ENCODE assay signal across 22 cellular contexts in genomic region chr6:22349528-22349927, GRCh38. TPM values are rescaled to one million over a fixed set of nuclear protein-coding genes. Genes with fewer than 3 reads are reported as not detected.
DNase-seq lines count a peak whose midpoint lies in the region; ATAC-seq, FAIRE-seq and TF ChIP-seq lines count a peak whose summit lies in the region.
"Had no signal": no experiment of that assay in that cellular context is flagged by ENCODE, and none has a peak within 500 bp of the region (broad histone marks: within the 10 kb centered on the region; RNA-seq: fewer than 3 reads in every experiment).

No MANE protein-coding gene starts in this region.

- peak; percentile 45; the same call in 1 of the 3 replicates for ATAC-seq in DND-41 (ENCODE audit: insufficient read depth, low read depth)
- ATAC-seq in IMR-90 (ENCODE audit: low read depth): no peak
- no peak for ATAC-seq in K562
- ATAC-seq in HG03280 (IDR thresholded peaks at IDR 0.05; ENCODE audit: unreplicated experiment): no peak
- ATAC-seq in HG03571 (IDR thresholded peaks at IDR 0.05; ENCODE audit: unreplicated experiment): no peak
- ATAC-seq: GM23338 had no signal

- no peak for TF ChIP-seq EP300 in K562 (IDR thresholded peaks at IDR 0.05; ENCODE audit: low read length)

- no peaks in the 10 kb centered on the region for H3K79me2 ChIP-seq in DND-41 (ENCODE audit: insufficient read depth, low read length)
- no peaks in the 10 kb centered on the region for H3K79me2 ChIP-seq in K562 (ENCODE audit: control insufficient read depth, insufficient read depth, low read length)

- in situ Hi-C loops in IMR-90 (cut with MboI; ENCODE audit: low sequenced_read_pairs) (no loop called here), K562 (cut with MboI) (no loop called here)

- H3K36me3 ChIP-seq in DND-41 (ENCODE audit: insufficient read depth, low read length) (no peaks in the 10 kb centered on the region), IMR-90 (ENCODE audit: control insufficient read depth, insufficient read depth, low read length) (no peaks in the 10 kb centered on the region), K562 (ENCODE audit: control insufficient read depth, insufficient read depth, low read length) (no peaks in the 10 kb centered on the region), small intestine (ENCODE audit: control insufficient read depth in 2 of 2, insufficient read depth in 2 of 2, low read length in 2 of 2) (no peaks in the 10 kb centered on the region)
- H3K36me3 ChIP-seq: BE2C had no signal

- no peak overlapping the region for H3K14ac ChIP-seq in IMR-90 (replicated peaks; ENCODE audit: low read depth, low read length)

- CTCF ChIA-PET in IMR-90 (lab: Yijun Ruan, JAX): interaction anchor here (0.6 kb wide), 1 partner anchor 967 kb away, joined by 3 read pairs; no protein-coding TSS in a partner anchor
- CTCF ChIA-PET in K562 (lab: Yijun Ruan, JAX; ENCODE audit: low intra/inter-chr PET ratio): no interaction called here

- BruUV-seq in IMR-90 (replicated peaks; lab: Mats Ljungman, UMichigan) (no TSS peak), K562 (replicated peaks; lab: Mats Ljungman, UMichigan) (TSS peak; percentile 68)

- H3K23ac ChIP-seq in IMR-90 (ENCODE audit: low read depth, low read length): no peak overlapping the region

- DNase-seq in DND-41: no peak
- no peak for DNase-seq in IMR-90
- DNase-seq in K562 (ENCODE audit: extremely low read depth in 1 of 4, low spot score in 3 of 4): no peak
- no peak for DNase-seq in small intestine
- DNase-seq in SHP77 (lab: John Stamatoyannopoulos, UW): no peak
- DNase-seq: BE2C; C1 segment of cervical spinal cord; CD4-positive, CD25-positive, alpha-beta regulatory T cell; CD8-positive, alpha-beta memory T cell; DMS 273 treated with DMSO at 0.1 percent for 48 hours; HCEC 1CT; HFFc6; KBM-7 had no signal

- no peak overlapping the region for H3K18ac ChIP-seq in IMR-90 (ENCODE audit: low read depth, low read length)

- TF ChIP-seq POLR2A in IMR-90 (IDR thresholded peaks at IDR 0.05; ENCODE audit: low read depth, low read length): no peak
- no peak for TF ChIP-seq POLR2A in K562 (conservative IDR thresholded peaks at IDR 0.05)

- dilution Hi-C loops in IMR-90 (cut with HindIII; ENCODE audit: low sequenced_read_pairs, unreplicated experiment): no loop called here

- H3K9me3 ChIP-seq in DND-41 (ENCODE audit: insufficient read depth, low read length, severe bottlenecking) (no peaks in the 10 kb centered on the region), IMR-90 (ENCODE audit: control insufficient read depth, insufficient read depth, low read length) (no peaks in the 10 kb centered on the region), K562 (replicated peaks; ENCODE audit: control insufficient read depth, insufficient read depth, low read depth, low read length) (no peaks in the 10 kb centered on the region), small intestine (ENCODE audit: control insufficient read depth, low read depth) (no peaks in the 10 kb centered on the region)
- H3K9me3 ChIP-seq: BE2C had no signal

- no peak overlapping the region for H4K91ac ChIP-seq in IMR-90 (ENCODE audit: insufficient read depth, low read depth, low read length)

- H3K9me1 ChIP-seq in IMR-90 (ENCODE audit: insufficient read depth, low read length): no peaks in the 10 kb centered on the region
- H3K9me1 ChIP-seq in K562 (ENCODE audit: control insufficient read depth, insufficient read depth, low read length): no peaks in the 10 kb centered on the region

- TF ChIP-seq RAD21 in IMR-90 (IDR thresholded peaks at IDR 0.05; ENCODE audit: low read length) (no peak), K562 (CRISPR knock-in tag; conservative IDR thresholded peaks at IDR 0.05 in 1 of 2, IDR thresholded peaks at IDR 0.05 in 1 of 2) (no peak)

- H3K4me3 ChIP-seq in DND-41 (ENCODE audit: low read depth in 1 of 2, low read length in 2 of 2): no peak overlapping the region
- H3K4me3 ChIP-seq in IMR-90 (ENCODE audit: insufficient read depth, low read depth, low read length): no peak overlapping the region
- no peak overlapping the region for H3K4me3 ChIP-seq in K562
- no peak overlapping the region for H3K4me3 ChIP-seq in small intestine (ENCODE audit: low read depth in 1 of 2, low read length in 2 of 2)
- H3K4me3 ChIP-seq: GM23338 had no signal

- H2AFZ ChIP-seq in DND-41 (ENCODE audit: low read depth, low read length) (no peak overlapping the region), IMR-90 (replicated peaks; ENCODE audit: low read length, poor library complexity) (no peak overlapping the region), K562 (ENCODE audit: low read depth, low read length) (no peak overlapping the region)

- no peak overlapping the region for H4K5ac ChIP-seq in IMR-90 (ENCODE audit: low read depth, low read length)

- no peak for FAIRE-seq in K562 (lab: Jason Lieb, UNC)
- peak; percentile 23 for FAIRE-seq in small intestine (lab: Jason Lieb, UNC)
- FAIRE-seq: G401.6, GM12891, H54 had no signal

- H2AK9ac ChIP-seq in IMR-90 (replicated peaks; ENCODE audit: low read depth, low read length, poor library complexity): no peak overlapping the region

- intact Hi-C loops in IMR-90 (cut with micrococcal nuclease): no loop called here
- intact Hi-C loops in K562 (cut with micrococcal nuclease): no loop called here

- no peaks in the 10 kb centered on the region for H4K20me1 ChIP-seq in DND-41 (ENCODE audit: insufficient read depth, low read length)
- H4K20me1 ChIP-seq in IMR-90 (ENCODE audit: insufficient read depth, low read length): no peaks in the 10 kb centered on the region
- no peaks in the 10 kb centered on the region for H4K20me1 ChIP-seq in K562 (replicated peaks; ENCODE audit: control insufficient read depth, insufficient read depth, low read length)

- no peak overlapping the region for H3K9ac ChIP-seq in DND-41 (ENCODE audit: low read depth, low read length)
- no peak overlapping the region for H3K9ac ChIP-seq in IMR-90 (ENCODE audit: low read depth, low read length)
- no peak overlapping the region for H3K9ac ChIP-seq in K562 (ENCODE audit: insufficient read depth in 1 of 2, low read depth in 2 of 2, low read length in 2 of 2)

- no peaks in the 10 kb centered on the region for H3K79me1 ChIP-seq in IMR-90 (ENCODE audit: low read depth in 1 of 2, low read length in 2 of 2)

- no peaks in the 10 kb centered on the region for H3K27me3 ChIP-seq in DND-41 (ENCODE audit: insufficient read depth, low read length, poor library complexity)
- H3K27me3 ChIP-seq in IMR-90 (ENCODE audit: control insufficient read depth, insufficient read depth, low read length): no peaks in the 10 kb centered on the region
- no peaks in the 10 kb centered on the region for H3K27me3 ChIP-seq in K562 (ENCODE audit: control insufficient read depth in 2 of 2, insufficient read depth in 2 of 2, low read length in 2 of 2)
- no peaks in the 10 kb centered on the region for H3K27me3 ChIP-seq in small intestine (ENCODE audit: control insufficient read depth in 2 of 2, insufficient read depth in 2 of 2, low read length in 2 of 2)
- H3K27me3 ChIP-seq: BE2C had no signal

- no peak overlapping the region for H2BK5ac ChIP-seq in IMR-90 (ENCODE audit: low read depth, low read length, poor library complexity, severe bottlenecking)

- H2BK15ac ChIP-seq in IMR-90 (ENCODE audit: low read depth, low read length): no peak overlapping the region

- H3K4me1 ChIP-seq in DND-41 (ENCODE audit: insufficient read depth, low read length): peaks cover 11% of the 10 kb centered on the region; the same call in 1 of the 2 replicates
- H3K4me1 ChIP-seq in IMR-90 (ENCODE audit: control insufficient read depth, insufficient read depth, low read length): peaks cover 2% of the 10 kb centered on the region; the same call in 1 of the 2 replicates
- H3K4me1 ChIP-seq in K562 (replicated peaks in 1 of 2; ENCODE audit: control insufficient read depth in 2 of 2, insufficient read depth in 2 of 2, low read length in 2 of 2): no peaks in the 10 kb centered on the region
- H3K4me1 ChIP-seq in small intestine (ENCODE audit: control insufficient read depth in 2 of 2, insufficient read depth in 1 of 2, low read depth in 1 of 2, low read length in 1 of 2): no peaks in the 10 kb centered on the region

- no peak overlapping the region for H2AK5ac ChIP-seq in IMR-90 (ENCODE audit: low read depth, low read length)

- H2BK120ac ChIP-seq in IMR-90 (ENCODE audit: low read depth, low read length): no peak overlapping the region

- H3K4me2 ChIP-seq in DND-41 (ENCODE audit: insufficient read depth, low read length): no peak overlapping the region
- H3K4me2 ChIP-seq in IMR-90 (ENCODE audit: low read depth, low read length): no peak overlapping the region
- no peak overlapping the region for H3K4me2 ChIP-seq in K562 (ENCODE audit: insufficient read depth, low read length)
- H3K4me2 ChIP-seq: GM23338 had no signal

- H3K27ac ChIP-seq in DND-41 (ENCODE audit: low read length): no peak overlapping the region
- no peak overlapping the region for H3K27ac ChIP-seq in IMR-90 (ENCODE audit: insufficient read depth, low read length)
- no peak overlapping the region for H3K27ac ChIP-seq in K562 (ENCODE audit: extremely low read depth, low read depth, low read length)
- no peak overlapping the region for H3K27ac ChIP-seq in small intestine (ENCODE audit: low read depth in 1 of 2, low read length in 1 of 2)
- H3K27ac ChIP-seq: HL-60 had no signal

- H3K4ac ChIP-seq in IMR-90 (ENCODE audit: low read depth, low read length): no peak overlapping the region

- H3K56ac ChIP-seq in IMR-90 (ENCODE audit: extremely low read depth, insufficient read depth, low read length): no peak overlapping the region

- no peak overlapping the region for H2BK20ac ChIP-seq in IMR-90 (ENCODE audit: low read depth, low read length)

- POLR2A ChIA-PET in IMR-90 (lab: Charles Lee; ENCODE audit: unreplicated experiment) (no interaction called here), K562 (lab: Yijun Ruan, JAX) (no interaction called here)

- no peak overlapping the region for H4K8ac ChIP-seq in IMR-90 (ENCODE audit: low read depth in 2 of 2, low read length in 2 of 2)

- TF ChIP-seq CTCF in DND-41 (IDR thresholded peaks at IDR 0.05; ENCODE audit: borderline replicate concordance, extremely low read depth, low read length, poor library complexity, severe bottlenecking) (no peak), IMR-90 (conservative IDR thresholded peaks at IDR 0.05; ENCODE audit: low read depth, low read length) (no peak), K562 (IDR thresholded peaks at IDR 0.05 in 2 of 3, conservative IDR thresholded peaks at IDR 0.05 in 1 of 3; ENCODE audit: insufficient read depth in 2 of 3, low read depth in 1 of 3, low read length in 3 of 3) (no peak)

RNA-seq across cellular contexts. Expression of gene PRL, which starts 52.7 kb away (rescaled TPM):
- not detected in 2 replicates for total RNA-seq in IMR-90 (2012; rRNA removed)
- not detected in 2 replicates for polyA plus RNA-seq in IMR-90 (2012; rRNA removed)
- not detected in 2 replicates for polyA plus RNA-seq in IMR-90 (2012; cell fraction: cytosol; rRNA removed)
- polyA plus RNA-seq in IMR-90 (2012; cell fraction: nucleus; rRNA removed; ENCODE audit: low replicate concordance): not detected in 2 replicates
- total RNA-seq in K562 (2011; cell fraction: chromatin; rRNA removed; ENCODE audit: low replicate concordance): not detected in 2 replicates
- total RNA-seq in K562 (2011; cell fraction: nucleolus; rRNA removed): not detected in 2 replicates
- not detected in 2 replicates for total RNA-seq in K562 (2011; cell fraction: nucleoplasm; rRNA removed)
- total RNA-seq in K562 (2014; rRNA removed): not detected in 2 replicates
- not detected in 2 replicates for total RNA-seq in K562 (2014; rRNA removed; fragmentation: Illumina TruSeq; extraction: Trizol)
- not detected in 2 replicates for total RNA-seq in K562 (2015; rRNA removed; fragmentation: Illumina TruSeq; extraction: Trizol)
- total RNA-seq in K562 (2021): not detected in 2 replicates
- not detected in 2 replicates for polyA plus RNA-seq in K562 (2011; rRNA removed)
- polyA plus RNA-seq in K562 (2011; cell fraction: cytosol; rRNA removed): not detected in 2 replicates
- not detected in 2 replicates for polyA plus RNA-seq in K562 (2011; cell fraction: nucleus; rRNA removed)
- not detected in 2 replicates for polyA plus RNA-seq in K562 (2012)
- not detected in 2 replicates for polyA plus RNA-seq in K562 (2014; fragmentation: Illumina TruSeq; extraction: Trizol)
- not detected for polyA plus RNA-seq in K562 (2014; fragmentation: Nextera tagmentation; extraction: Ambion mirVana)
- not detected in 2 replicates for polyA plus RNA-seq in K562 (2014; rRNA removed)
- not detected in 2 replicates for polyA minus RNA-seq in K562 (2011; rRNA and poly(A)+ RNA removed)
- not detected in 2 replicates for polyA minus RNA-seq in K562 (2011; cell fraction: cytosol; rRNA and poly(A)+ RNA removed)
- not detected in 2 replicates for polyA minus RNA-seq in K562 (2011; cell fraction: nucleus; rRNA and poly(A)+ RNA removed)
- polyA plus RNA-seq in small intestine: not detected
- total RNA-seq: A172; CD4-positive, CD25-positive, alpha-beta regulatory T cell; CD8-positive, alpha-beta memory T cell; GM23338; HFFc6; HT1080 had no signal
- polyA plus RNA-seq: GM23338 had no signal
